Comparison of ENCODE assay signal across 22 cellular contexts in the genomic region with DNA sequence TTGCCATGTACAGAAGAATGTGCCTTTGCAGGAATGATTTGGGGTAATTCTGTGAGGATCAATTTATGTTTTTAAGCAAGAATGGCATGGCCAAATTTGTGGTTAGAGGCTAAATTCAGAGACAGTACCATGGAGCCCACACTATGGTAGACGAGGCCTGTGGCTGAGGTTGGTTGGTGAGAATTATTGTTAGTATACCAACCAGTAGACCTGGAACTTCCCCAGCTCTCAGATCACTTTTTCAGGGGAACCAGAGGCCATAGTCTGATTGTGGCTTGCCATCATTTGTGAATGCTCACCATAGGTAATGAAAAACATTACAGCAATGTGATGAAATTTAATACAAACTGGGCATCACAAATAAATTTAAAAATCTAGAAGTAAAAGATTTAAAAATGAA. TPM values are rescaled to one million over a fixed set of nuclear protein-coding genes. Genes with fewer than 3 reads are reported as not detected.
DNase-seq lines count a peak whose midpoint lies in the region; ATAC-seq and TF ChIP-seq lines count a peak whose summit lies in the region.
"Had no signal": no experiment of that assay in that cellular context is flagged by ENCODE, and none has a peak within 500 bp of the region (broad histone marks: within the 10 kb centered on the region; RNA-seq: fewer than 3 reads in every experiment).

No MANE protein-coding gene starts in this region.

- peak; percentile 82 for ATAC-seq in GM18498 (IDR thresholded peaks at IDR 0.05; ENCODE audit: unreplicated experiment)
- ATAC-seq in GM19397 (IDR thresholded peaks at IDR 0.05; ENCODE audit: unreplicated experiment): peak; percentile 78
- peak; percentile 85 for ATAC-seq in HG02642 (IDR thresholded peaks at IDR 0.05; ENCODE audit: poor library complexity, unreplicated experiment)
- ATAC-seq in HG03442 (IDR thresholded peaks at IDR 0.05; ENCODE audit: unreplicated experiment): peak; percentile 67
- ATAC-seq: activated T-helper 17 cell treated with anti-CD3 and anti-CD28 coated beads, Interleukin-2, amount 50 U/mL, for 72 hours; HCT116; K562; left lobe of liver had no signal

- H3K27me3 Mint-ChIP-seq in chondrocyte (ENCODE audit: low read depth): no peaks in the 10 kb centered on the region
- H3K27me3 Mint-ChIP-seq: activated T-helper 17 cell treated with anti-CD3 and anti-CD28 coated beads, Interleukin-2, amount 50 U/mL, for 72 hours; central memory CD8-positive, alpha-beta T cell had no signal

- H3K4me1 Mint-ChIP-seq in chondrocyte (ENCODE audit: low read depth): peaks cover under 1% of the 10 kb centered on the region
- H3K4me1 Mint-ChIP-seq: activated T-helper 17 cell treated with anti-CD3 and anti-CD28 coated beads, Interleukin-2, amount 50 U/mL, for 72 hours had no signal

- DNase-seq in AG08395 (ENCODE audit: low spot score) (no peak), chondrocyte (ENCODE audit: low spot score) (no peak), medulla oblongata (ENCODE audit: extremely low spot score) (no peak), HUDEP-2 (lab: John Stamatoyannopoulos, UW; ENCODE audit: unreplicated experiment in 76 of 76) (no peak)
- DNase-seq: 8988T; activated CD8-positive, alpha-beta memory T cell treated with anti-CD3 and anti-CD28 coated beads for 24 hours; C1 segment of cervical spinal cord; DMS79; endodermal cell; NK-92 treated with Interleukin-12 subunit alpha and Interleukin-12 subunit beta, amount 100 ng/mL, for 24 hours; ovary; T-helper 1 cell; thyroid gland had no signal

- H3K36me3 Mint-ChIP-seq in chondrocyte (ENCODE audit: low read depth): no peaks in the 10 kb centered on the region

- H3K9me3 Mint-ChIP-seq in chondrocyte (ENCODE audit: low read depth): no peaks in the 10 kb centered on the region
- H3K9me3 Mint-ChIP-seq: activated T-helper 17 cell treated with anti-CD3 and anti-CD28 coated beads, Interleukin-2, amount 50 U/mL, for 72 hours; central memory CD8-positive, alpha-beta T cell; endodermal cell had no signal

- H3K27ac Mint-ChIP-seq in chondrocyte (ENCODE audit: unreplicated experiment): no peak overlapping the region
- H3K27ac Mint-ChIP-seq: activated T-helper 17 cell treated with anti-CD3 and anti-CD28 coated beads, Interleukin-2, amount 50 U/mL, for 72 hours; endodermal cell had no signal

- H3K4me3 Mint-ChIP-seq in chondrocyte (ENCODE audit: unreplicated experiment): no peak overlapping the region
- H3K4me3 Mint-ChIP-seq: activated T-helper 17 cell treated with anti-CD3 and anti-CD28 coated beads, Interleukin-2, amount 50 U/mL, for 72 hours; central memory CD8-positive, alpha-beta T cell; endodermal cell had no signal

- no peak for TF ChIP-seq CTCF in chondrocyte (IDR thresholded peaks at IDR 0.05)

RNA-seq across cellular contexts. Expression of a gene that starts 56.3 kb away (rescaled TPM):
- 4.8 TPM in 1 of 3 replicates, not detected in the others for total RNA-seq in chondrocyte
- total RNA-seq: activated T-helper 17 cell treated with anti-CD3 and anti-CD28 coated beads, Interleukin-2, amount 50 U/mL, for 72 hours; K562 had no signal
